Comparison of ENCODE assay signal across 8 cellular contexts in genomic region chrX:149631293-149632165, GRCh38. TPM values are rescaled to one million over a fixed set of nuclear protein-coding genes. Genes with fewer than 3 reads are reported as not detected.
DNase-seq lines count a peak whose midpoint lies in the region; ATAC-seq and TF ChIP-seq lines count a peak whose summit lies in the region.

Gene TMEM185A, minus strand, starts transcription at chrX:149631792. Its CDS starts 212 bp downstream, at chrX:149631580.

- WGBS in adrenal gland, 4 donors, result 0 to 45% (median 15%) methylated on average over 5 to 91 of the region's 101 CpGs
- WGBS in right cardiac atrium, result under 1% methylated on average over 91 of the region's 101 CpGs
- 0 to 31% methylated on average over 70 to 101 of the region's 101 CpGs for WGBS in aorta, 2 donors

- H3K27me3 Mint-ChIP-seq in T-helper 1 cell treated with Interleukin-12 subunit alpha and Interleukin-12 subunit beta and Interleukin-4 antibody, amounts not matched to agents 30 μg/mL and 1 μg/mL, for 36 hours (ENCODE audit: low read depth), result peaks cover 3% of the 10 kb centered on the region

- H3K9me3 ChIP-seq in adrenal gland (replicated peaks in 1 of 3), result no peaks in the 10 kb centered on the region
- no peaks in the 10 kb centered on the region for H3K9me3 ChIP-seq in right cardiac atrium (ENCODE audit: control insufficient read depth, low read length)
- H3K9me3 ChIP-seq in aorta (ENCODE audit: control insufficient read depth, low read length), result no peaks in the 10 kb centered on the region

- H3K4me1 ChIP-seq in adrenal gland (replicated peaks in 1 of 2) (peaks cover 7 to 21% of the 10 kb centered on the region in 2 donors), right cardiac atrium (ENCODE audit: control insufficient read depth, insufficient read depth, low read length) (peaks cover 5% of the 10 kb centered on the region), aorta (ENCODE audit: control insufficient read depth in 1 of 2, insufficient read depth in 2 of 2, low read length in 2 of 2) (no peaks in the 10 kb centered on the region)

- H3K9me3 Mint-ChIP-seq in T-helper 1 cell treated with Interleukin-12 subunit alpha and Interleukin-12 subunit beta and Interleukin-4 antibody, amounts not matched to agents 30 μg/mL and 1 μg/mL, for 36 hours, result peaks cover 1% of the 10 kb centered on the region

- CTCF ChIA-PET in HEK293T (lab: Yijun Ruan, JAX), result no interaction called here

- peaks cover 32% of the 10 kb centered on the region for H3K4me1 Mint-ChIP-seq in T-helper 1 cell treated with Interleukin-12 subunit alpha and Interleukin-12 subunit beta and Interleukin-4 antibody, amounts not matched to agents 30 μg/mL and 1 μg/mL, for 36 hours (ENCODE audit: low read depth)

- peak in 1 of 2 donors; percentile 25 for TF ChIP-seq POLR2A in adrenal gland (IDR thresholded peaks at IDR 0.05)

- peak within 1 kb of the TSS; percentile 30 to 77 (median 64) for H3K27ac ChIP-seq in adrenal gland
- peak within 1 kb of the TSS; percentile 86 for H3K27ac ChIP-seq in right cardiac atrium (ENCODE audit: low read length)
- no peak within 1 kb of the TSS for H3K27ac ChIP-seq in aorta (ENCODE audit: low read depth in 1 of 2, low read length in 2 of 2)

- H3K27me3 ChIP-seq in adrenal gland (no peaks in the 10 kb centered on the region), right cardiac atrium (ENCODE audit: control insufficient read depth, insufficient read depth) (no peaks in the 10 kb centered on the region), aorta (ENCODE audit: control insufficient read depth in 1 of 2, insufficient read depth in 2 of 2, low read length in 1 of 2) (no peaks in the 10 kb centered on the region)

- H3K4me3 Mint-ChIP-seq in T-helper 1 cell treated with Interleukin-12 subunit alpha and Interleukin-12 subunit beta and Interleukin-4 antibody, amounts not matched to agents 30 μg/mL and 1 μg/mL, for 36 hours, result peak within 1 kb of the TSS; percentile 95

- H3K36me3 ChIP-seq in adrenal gland (replicated peaks in 1 of 2) (no peaks in the 10 kb centered on the region), aorta (ENCODE audit: control insufficient read depth in 1 of 2, insufficient read depth in 2 of 2, low read length in 1 of 2) (no peaks in the 10 kb centered on the region)

- peak; percentile 85 to 91 for ATAC-seq in right cardiac atrium
- ATAC-seq in aorta (ENCODE audit: low FRiP score), result peak; percentile 81

- peak within 1 kb of the TSS; percentile 80 for H3K4me3 ChIP-seq in GM12864 (ENCODE audit: low read depth, low read length)
- H3K4me3 ChIP-seq in adrenal gland, result peak within 1 kb of the TSS; percentile 4 to 76 (median 32)
- peak within 1 kb of the TSS; percentile 62 for H3K4me3 ChIP-seq in right cardiac atrium (ENCODE audit: low read length)
- H3K4me3 ChIP-seq in aorta (ENCODE audit: low read length in 2 of 2), result peak within 1 kb of the TSS; percentile 27 to 82

- POLR2A ChIA-PET in HEK293T (lab: Yijun Ruan, JAX), result no interaction called here

- peak within 1 kb of the TSS; percentile 87 for H3K27ac Mint-ChIP-seq in T-helper 1 cell treated with Interleukin-12 subunit alpha and Interleukin-12 subunit beta and Interleukin-4 antibody, amounts not matched to agents 30 μg/mL and 1 μg/mL, for 36 hours

- intact Hi-C loops in adrenal gland (cut with DNase I) (no loop called here), right cardiac atrium (cut with DNase I) (no loop called here), aorta (cut with DNase I) (loop anchor here in 1 of 2 donors (5.0 to 10.0 kb wide), 2 partner anchors 67 to 109 kb away; no protein-coding TSS in a partner anchor)

- H3K36me3 Mint-ChIP-seq in T-helper 1 cell treated with Interleukin-12 subunit alpha and Interleukin-12 subunit beta and Interleukin-4 antibody, amounts not matched to agents 30 μg/mL and 1 μg/mL, for 36 hours (ENCODE audit: low read depth), result peaks cover 8% of the 10 kb centered on the region

- DNase-seq in GM12864 (ENCODE audit: low read depth) (peak; percentile 7), HEK293T (ENCODE audit: extremely low spot score) (peak; percentile 86), MV-4-11 (lab: John Stamatoyannopoulos, UW) (peak; percentile 14), adrenal gland (peak; percentile 55 to 73 (median 63)), right cardiac atrium (peak; percentile 76 to 91 (median 90)), renal cortical epithelial cell (ENCODE audit: low read depth) (no peak), aorta (peak; percentile 75 to 91)

- no peak for TF ChIP-seq CTCF in GM12864 (IDR thresholded peaks at IDR 0.05; ENCODE audit: low read depth, low read length, missing control alignments)
- TF ChIP-seq CTCF in adrenal gland (IDR thresholded peaks at IDR 0.05), result no peak

TF ChIP-seq in HEK293T, 16 proteins besides CTCF, POLR2A, EP300 and RAD21:
- TF ChIP-seq ARNT (IDR thresholded peaks at IDR 0.05) (0 out of 2 replicates have a peak, but pooled peaks have one; percentile 24), LEF1 (IDR thresholded peaks at IDR 0.05; ENCODE audit: borderline replicate concordance) (no peak), SUZ12 (IDR thresholded peaks at IDR 0.05) (no peak), L3MBTL2 (conservative IDR thresholded peaks at IDR 0.05) (peak; percentile 58; the same call in 1 of the 2 replicates)
TF ChIP-seq in HEK293T: peak in this region for 2.

RNA-seq across cellular contexts. Expression of gene TMEM185A, which starts in this region (rescaled TPM):
- total RNA-seq in adrenal gland, result 10 to 100 TPM; 15.3 to 38.0 (median 21.7) TPM
- 10 to 100 TPM; 14.8 to 20.2 (median 16.8) TPM for polyA plus RNA-seq in adrenal gland
- total RNA-seq in right cardiac atrium, result 10 to 100 TPM; 50.7 to 86.0 (median 62.5) TPM
- polyA plus RNA-seq in right cardiac atrium, result 43.0 TPM
- 25.7 and 31.7 TPM in 2 replicates for total RNA-seq in renal cortical epithelial cell
- 10 to 100 TPM; 22.7 to 34.6 TPM for total RNA-seq in aorta
- polyA plus RNA-seq in aorta, result 10 to 100 TPM in 1 of 2 donors, 1 to 10 TPM in 1; 5.5 to 22.0 TPM

Comparison
In these comparisons a context has a peak if more than half of its experiments do, and no peak if none do; other contexts are left out.
1. H3K27ac ChIP-seq: peak in adrenal gland (5 of 5) and right cardiac atrium (single experiment); none in aorta (0 of 2).
2. Peak in every context shown above with its lines, with median percentiles within 50 percentile points of each other: H3K4me3 ChIP-seq.